Comparison of ENCODE assay signal across 8 cellular contexts in genomic region chr1:40783001-40783905, GRCh38. TPM values are rescaled to one million over a fixed set of nuclear protein-coding genes. Genes with fewer than 3 reads are reported as not detected.
DNase-seq lines count a peak whose midpoint lies in the region; ATAC-seq and TF ChIP-seq lines count a peak whose summit lies in the region.

TSS of gene KCNQ4 (plus strand) at chr1:40783787. CDS start at chr1:40784094, 307 bp downstream.

- H3K36me3 ChIP-seq in HAP-1 (replicated peaks) (no peaks in the 10 kb centered on the region), WERI-Rb-1 (no peaks in the 10 kb centered on the region), muscle layer of colon (ENCODE audit: insufficient read depth, low read length) (no peaks in the 10 kb centered on the region), urinary bladder (ENCODE audit: insufficient read depth) (no peaks in the 10 kb centered on the region)

- peak within 1 kb of the TSS; percentile 83 for H3K4me3 Mint-ChIP-seq in endothelial cell (ENCODE audit: unreplicated experiment)

- H3K27me3 Mint-ChIP-seq in endothelial cell (ENCODE audit: unreplicated experiment) = peaks cover 24% of the 10 kb centered on the region

- peaks cover 17% of the 10 kb centered on the region for H3K4me1 Mint-ChIP-seq in endothelial cell (ENCODE audit: unreplicated experiment)

- 3% methylated on average over 73 of the region's 73 CpGs for WGBS in urinary bladder

- H3K9me3 ChIP-seq in HAP-1 = no peaks in the 10 kb centered on the region
- no peaks in the 10 kb centered on the region for H3K9me3 ChIP-seq in WERI-Rb-1 (ENCODE audit: severe bottlenecking)
- H3K9me3 ChIP-seq in muscle layer of colon (ENCODE audit: low read length) = no peaks in the 10 kb centered on the region

- no peaks in the 10 kb centered on the region for H3K27me3 ChIP-seq in HAP-1 (ENCODE audit: low read depth)
- peaks cover 12% of the 10 kb centered on the region for H3K27me3 ChIP-seq in WERI-Rb-1 (ENCODE audit: insufficient read depth, low read depth, severe bottlenecking)
- H3K27me3 ChIP-seq in muscle layer of colon (ENCODE audit: control insufficient read depth in 1 of 2, insufficient read depth in 2 of 2, low read length in 2 of 2) = no peaks in the 10 kb centered on the region

- peak within 1 kb of the TSS; percentile 67 for H3K27ac Mint-ChIP-seq in endothelial cell (ENCODE audit: unreplicated experiment)

- in situ Hi-C loops in HAP-1 (cut with MboI; ENCODE audit: low sequenced_read_pairs) = no loop called here

- H3K9me3 Mint-ChIP-seq in endothelial cell (ENCODE audit: unreplicated experiment) = no peaks in the 10 kb centered on the region

- H3K36me3 Mint-ChIP-seq in endothelial cell (ENCODE audit: low read depth, unreplicated experiment) = peaks cover 8% of the 10 kb centered on the region

- ATAC-seq in HG02759 (IDR thresholded peaks at IDR 0.05; ENCODE audit: unreplicated experiment) = no peak
- ATAC-seq in GM21390 (IDR thresholded peaks at IDR 0.05; ENCODE audit: unreplicated experiment) = no peak

- H3K4me1 ChIP-seq in HAP-1 = peaks cover 19% of the 10 kb centered on the region
- H3K4me1 ChIP-seq in muscle layer of colon (ENCODE audit: insufficient read depth, low read length) = peaks cover 44% of the 10 kb centered on the region
- H3K4me1 ChIP-seq in urinary bladder (ENCODE audit: insufficient read depth) = peaks cover 2% of the 10 kb centered on the region

- DNase-seq in AG20443 (ENCODE audit: low spot score) (peak; percentile 66), HAP-1 (ENCODE audit: low spot score in 2 of 2) (peak; percentile 58 to 84), WERI-Rb-1 (peak; percentile 46), endothelial cell (ENCODE audit: low spot score) (peak; percentile 31)

- H3K4me3 ChIP-seq in HAP-1 (peak within 1 kb of the TSS; percentile 41), WERI-Rb-1 (ENCODE audit: low read depth, low read length) (peak within 1 kb of the TSS; percentile 37), muscle layer of colon (ENCODE audit: low read depth in 1 of 2, low read length in 2 of 2) (peak within 1 kb of the TSS; percentile 62 to 72), urinary bladder (ENCODE audit: low read depth, low read length) (peak within 1 kb of the TSS; percentile 66)

- H3K27ac ChIP-seq in WERI-Rb-1 (no peak within 1 kb of the TSS), muscle layer of colon (ENCODE audit: low read depth, low read length) (peak within 1 kb of the TSS; percentile 80), urinary bladder (ENCODE audit: low read depth) (no peak within 1 kb of the TSS)

- peak within 1 kb of the TSS; percentile 61 for H3K9ac ChIP-seq in muscle layer of colon (ENCODE audit: low read length)

- TF ChIP-seq CTCF in WERI-Rb-1 (IDR thresholded peaks at IDR 0.05; ENCODE audit: low read depth, low read length) = no peak
- TF ChIP-seq CTCF in endothelial cell (IDR thresholded peaks at IDR 0.05; ENCODE audit: unreplicated experiment) = no peak

RNA-seq across cellular contexts. Expression of gene KCNQ4, which starts in this region (rescaled TPM):
- total RNA-seq in endothelial cell (ENCODE audit: unreplicated experiment) (1.5 TPM), urinary bladder (2.0 TPM)
- 13.1 TPM for polyA plus RNA-seq in urinary bladder
